In genomic region chr2:111898703-111899514, GRCh38 we compare ENCODE assay signal across 8 cellular contexts. TPM values are rescaled to one million over a fixed set of nuclear protein-coding genes. Genes with fewer than 3 reads are reported as not detected.
DNase-seq lines count a peak whose midpoint lies in the region; ATAC-seq and TF ChIP-seq lines count a peak whose summit lies in the region.

No MANE protein-coding gene starts in this region.

- H3K4ac ChIP-seq in IMR-90 (ENCODE audit: low read depth, low read length), result no peak overlapping the region

- no peaks in the 10 kb centered on the region for H4K20me1 ChIP-seq in IMR-90 (ENCODE audit: insufficient read depth, low read length)

- no peak overlapping the region for H4K5ac ChIP-seq in IMR-90 (ENCODE audit: low read depth, low read length)

- no peaks in the 10 kb centered on the region for H3K9me3 ChIP-seq in IMR-90 (ENCODE audit: control insufficient read depth, insufficient read depth, low read length)
- H3K9me3 ChIP-seq in left ventricle myocardium inferior (replicated peaks), result no peaks in the 10 kb centered on the region

- WGBS in IMR-90 (ENCODE audit: extremely low coverage in 2 of 2, insufficient read length in 1 of 2), 2 experiments, result 5% methylated on average over 4 of the region's 70 CpGs; no CpG with 5 or more reads in 1 of the 2 experiments

- BruUV-seq in IMR-90 (replicated peaks; lab: Mats Ljungman, UMichigan), result no TSS peak

- H3K27me3 ChIP-seq in GM06990 (replicated peaks; ENCODE audit: control insufficient read depth, insufficient read depth, low read length) (no peaks in the 10 kb centered on the region; the same call in 1 of the 2 replicates), IMR-90 (ENCODE audit: control insufficient read depth, insufficient read depth, low read length) (peaks cover 57% of the 10 kb centered on the region), left ventricle myocardium inferior (ENCODE audit: low read depth) (no peaks in the 10 kb centered on the region)

- no peak overlapping the region for H4K8ac ChIP-seq in IMR-90 (ENCODE audit: low read depth in 2 of 2, low read length in 2 of 2)

- TF ChIP-seq RAD21 in IMR-90 (IDR thresholded peaks at IDR 0.05; ENCODE audit: low read length), result no peak

- H3K4me1 ChIP-seq in IMR-90 (ENCODE audit: control insufficient read depth, insufficient read depth, low read length), result peaks cover 4% of the 10 kb centered on the region
- H3K4me1 ChIP-seq in left ventricle myocardium inferior, result peaks cover 67% of the 10 kb centered on the region

- H4K91ac ChIP-seq in IMR-90 (ENCODE audit: insufficient read depth, low read depth, low read length), result no peak overlapping the region

- CTCF ChIA-PET in IMR-90 (lab: Yijun Ruan, JAX), result no interaction called here

- no peak overlapping the region for H3K18ac ChIP-seq in IMR-90 (ENCODE audit: low read depth, low read length)

- no peak overlapping the region for H3K9ac ChIP-seq in IMR-90 (ENCODE audit: low read depth, low read length)

- no peak overlapping the region for H3K23ac ChIP-seq in IMR-90 (ENCODE audit: low read depth, low read length)

- peak overlapping the region; percentile 89 for H2AFZ ChIP-seq in IMR-90 (replicated peaks; ENCODE audit: low read length, poor library complexity)

- H3K4me3 ChIP-seq in GM06990 (replicated peaks; ENCODE audit: low read depth, low read length) (peak overlapping the region; percentile 59), IMR-90 (ENCODE audit: insufficient read depth, low read depth, low read length) (peak overlapping the region; percentile 42), left ventricle myocardium inferior (peak overlapping the region; percentile 97)

- dilution Hi-C loops in IMR-90 (cut with HindIII; ENCODE audit: low sequenced_read_pairs, unreplicated experiment), result no loop called here

- DNase-seq in GM06990 (ENCODE audit: extremely low read depth, insufficient read length) (peak; percentile 25), IMR-90 (no peak), left ventricle myocardium inferior (peak; percentile 41), sciatic nerve (ENCODE audit: low spot score) (peak; percentile 71), AG08395 (ENCODE audit: low spot score) (no peak), dedifferentiated amniotic fluid mesenchymal stem cell (ENCODE audit: extremely low spot score) (no peak), ACHN (no peak)
- peak; percentile 23 for DNase-seq in activated naive CD4-positive, alpha-beta T cell treated with Interleukin-2 at 50 U/mL for 16 hours

- TF ChIP-seq CTCF in GM06990 (IDR thresholded peaks at IDR 0.05; ENCODE audit: insufficient read depth, low read length, poor library complexity, severe bottlenecking), result no peak
- TF ChIP-seq CTCF in IMR-90 (conservative IDR thresholded peaks at IDR 0.05; ENCODE audit: low read depth, low read length), result no peak
- TF ChIP-seq CTCF in left ventricle myocardium inferior (IDR thresholded peaks at IDR 0.05; ENCODE audit: borderline replicate concordance), result no peak

- H3K79me1 ChIP-seq in IMR-90 (ENCODE audit: low read depth in 1 of 2, low read length in 2 of 2), result no peaks in the 10 kb centered on the region

- H2BK5ac ChIP-seq in IMR-90 (ENCODE audit: low read depth, low read length, poor library complexity, severe bottlenecking), result no peak overlapping the region

- H2BK20ac ChIP-seq in IMR-90 (ENCODE audit: low read depth, low read length), result no peak overlapping the region

- in situ Hi-C loops in IMR-90 (cut with MboI; ENCODE audit: low sequenced_read_pairs) (no loop called here), ACHN (cut with HindIII; ENCODE audit: low pct_ligation_motif_present, low pct_unique_long_range_greater_than_20kb, low sequenced_read_pairs) (no loop called here)

- peaks cover 3% of the 10 kb centered on the region; the same call in 1 of the 2 replicates for H3K9me1 ChIP-seq in IMR-90 (ENCODE audit: insufficient read depth, low read length)

- H2BK15ac ChIP-seq in IMR-90 (ENCODE audit: low read depth, low read length), result no peak overlapping the region

- intact Hi-C loops in IMR-90 (cut with micrococcal nuclease), result no loop called here
- intact Hi-C loops in left ventricle myocardium inferior (cut with micrococcal nuclease), result no loop called here
- intact Hi-C loops in sciatic nerve (cut with DNase I), result loop anchor here (5.0 kb wide), 1 partner anchor 148 kb away; no protein-coding TSS in a partner anchor

- POLR2A ChIA-PET in IMR-90 (lab: Charles Lee; ENCODE audit: unreplicated experiment), result no interaction called here

- H3K36me3 ChIP-seq in GM06990 (ENCODE audit: control insufficient read depth, insufficient read depth, low read length) (no peaks in the 10 kb centered on the region), IMR-90 (ENCODE audit: control insufficient read depth, insufficient read depth, low read length) (no peaks in the 10 kb centered on the region), left ventricle myocardium inferior (no peaks in the 10 kb centered on the region)

- H2AK9ac ChIP-seq in IMR-90 (replicated peaks; ENCODE audit: low read depth, low read length, poor library complexity), result no peak overlapping the region

- no peak for TF ChIP-seq POLR2A in IMR-90 (IDR thresholded peaks at IDR 0.05; ENCODE audit: low read depth, low read length)

- ATAC-seq in IMR-90 (ENCODE audit: low read depth) (peak; percentile 3), sciatic nerve (peak; percentile 29)

- H3K27ac ChIP-seq in IMR-90 (ENCODE audit: insufficient read depth, low read length) (no peak overlapping the region), left ventricle myocardium inferior (replicated peaks) (peak overlapping the region; percentile 95)

- no peak overlapping the region for H3K14ac ChIP-seq in IMR-90 (replicated peaks; ENCODE audit: low read depth, low read length)

- no peak overlapping the region for H2BK120ac ChIP-seq in IMR-90 (ENCODE audit: low read depth, low read length)

- H2AK5ac ChIP-seq in IMR-90 (ENCODE audit: low read depth, low read length), result no peak overlapping the region

- H3K56ac ChIP-seq in IMR-90 (ENCODE audit: extremely low read depth, insufficient read depth, low read length), result no peak overlapping the region

- peak overlapping the region; percentile 51; the same call in 1 of the 2 replicates for H3K4me2 ChIP-seq in IMR-90 (ENCODE audit: low read depth, low read length)

TF ChIP-seq in IMR-90, 13 proteins besides CTCF, POLR2A, EP300 and RAD21:
- TF ChIP-seq ELK1 (IDR thresholded peaks at IDR 0.05; ENCODE audit: borderline replicate concordance, low read depth, low read length) (no peak), MAZ (IDR thresholded peaks at IDR 0.05; ENCODE audit: borderline replicate concordance, low read depth, low read length) (no peak), SMC3 (IDR thresholded peaks at IDR 0.05; ENCODE audit: low read depth, low read length) (no peak), CHD1 (IDR thresholded peaks at IDR 0.05; ENCODE audit: low read depth, low read length) (no peak), MXI1 (IDR thresholded peaks at IDR 0.05; ENCODE audit: borderline replicate concordance, low read depth, low read length) (no peak), BHLHE40 (IDR thresholded peaks at IDR 0.05; ENCODE audit: low read depth, low read length) (no peak), CEBPB (IDR thresholded peaks at IDR 0.05; ENCODE audit: low read depth, low read length) (no peak), FOS (IDR thresholded peaks at IDR 0.05; ENCODE audit: low read depth, low read length) (no peak), MAFK (IDR thresholded peaks at IDR 0.05; ENCODE audit: low read depth, low read length) (no peak), RCOR1 (IDR thresholded peaks at IDR 0.05; ENCODE audit: insufficient replicate concordance, low read length) (no peak), RFX5 (IDR thresholded peaks at IDR 0.05; ENCODE audit: low read depth, low read length) (no peak), NFE2L2 (IDR thresholded peaks at IDR 0.05; ENCODE audit: low read depth, low read length) (no peak), USF2 (IDR thresholded peaks at IDR 0.05; ENCODE audit: low read depth, low read length) (no peak)

RNA-seq across cellular contexts. Expression of gene MERTK, which starts 0.5 kb away (rescaled TPM):
- total RNA-seq in IMR-90 (2012; rRNA removed) (0.28 and 0.36 TPM in 2 replicates), left ventricle myocardium inferior (4.7 TPM), sciatic nerve (18.9 TPM)
- polyA plus RNA-seq in IMR-90 (2012; rRNA removed), result 0.62 and 0.73 TPM in 2 replicates
- polyA plus RNA-seq in IMR-90 (2012; cell fraction: cytosol; rRNA removed), result 0.19 and 0.45 TPM in 2 replicates
- 0.62 and 3.6 TPM in 2 replicates for polyA plus RNA-seq in IMR-90 (2012; cell fraction: nucleus; rRNA removed; ENCODE audit: low replicate concordance)

RNA-seq across cellular contexts. Expression of gene ANAPC1, which starts 14.9 kb away (rescaled TPM):
- 50.7 and 70.0 TPM in 2 replicates for total RNA-seq in IMR-90 (2012; rRNA removed)
- polyA plus RNA-seq in IMR-90 (2012; rRNA removed), result 11.7 and 14.6 TPM in 2 replicates
- polyA plus RNA-seq in IMR-90 (2012; cell fraction: cytosol; rRNA removed), result 9.0 and 12.3 TPM in 2 replicates
- 14.0 and 20.6 TPM in 2 replicates for polyA plus RNA-seq in IMR-90 (2012; cell fraction: nucleus; rRNA removed; ENCODE audit: low replicate concordance)
- total RNA-seq in left ventricle myocardium inferior, result 17.0 TPM
- total RNA-seq in sciatic nerve, result 35.6 TPM

Comparison
In these comparisons a context has a peak if more than half of its experiments do, and no peak if none do; other contexts are left out.
1. DNase-seq: peak in GM06990 (single experiment), activated naive CD4-positive, alpha-beta T cell treated with Interleukin-2 at 50 U/mL for 16 hours (single experiment), left ventricle myocardium inferior (single experiment) and sciatic nerve (single experiment); none in IMR-90 (single experiment), AG08395 (single experiment), dedifferentiated amniotic fluid mesenchymal stem cell (single experiment) and ACHN (single experiment).
2. H3K4me3 ChIP-seq: peak in every context shown above with its lines; median percentile 97 in left ventricle myocardium inferior; 59 in GM06990; 42 in IMR-90.